Comparison of ENCODE assay signal across 20 cellular contexts in the genomic region with DNA sequence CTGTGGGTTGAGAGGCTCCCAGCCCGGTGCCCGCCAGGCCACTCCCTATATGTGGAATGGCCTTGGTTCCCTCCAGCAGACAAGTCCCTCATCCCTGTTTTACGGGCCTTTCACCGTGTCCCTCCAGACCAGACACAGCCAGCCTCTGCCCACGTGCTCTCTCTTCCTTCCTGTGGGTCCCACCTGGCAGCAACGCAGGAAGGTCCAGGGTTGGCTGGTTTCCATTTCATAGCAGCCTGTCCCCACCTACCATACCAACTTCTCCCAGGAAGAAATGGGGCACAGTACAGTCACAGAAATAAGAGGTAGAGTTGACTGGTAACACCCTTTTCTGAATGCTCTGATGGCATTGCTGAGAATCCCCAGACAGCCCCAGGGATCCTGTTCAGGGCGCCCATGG. TPM values are rescaled to one million over a fixed set of nuclear protein-coding genes. Genes with fewer than 3 reads are reported as not detected.
A peak's percentile ranks its signal among the peaks of the same experiment; 100 is the strongest.
DNase-seq lines count a peak whose midpoint lies in the region; ATAC-seq and TF ChIP-seq lines count a peak whose summit lies in the region.
"Had no signal": no experiment of that assay in that cellular context is flagged by ENCODE, and none has a peak within 500 bp of the region (broad histone marks: within the 10 kb centered on the region; RNA-seq: fewer than 3 reads in every experiment).

No MANE protein-coding gene starts in this region.

- no peaks in the 10 kb centered on the region for H3K9me3 Mint-ChIP-seq in stimulated activated naive B cell treated with anti-CD40 and anti-IgM and Interleukin-4, amounts not matched to agents 10 μg/mL and 1 μg/mL and 100 μg/mL, for 72 hours
- H3K9me3 Mint-ChIP-seq: activated naive CD8-positive, alpha-beta T cell treated with anti-CD3 and anti-CD28 coated beads for 36 hours; brain had no signal

- H3K36me3 ChIP-seq in cardiac muscle cell (peaks cover 49% of the 10 kb centered on the region), left lung (peaks cover 0 to 89% of the 10 kb centered on the region in 2 donors), ascending aorta (peaks cover 69 to 87% of the 10 kb centered on the region in 2 donors)

- H3K4me1 Mint-ChIP-seq in T-helper 17 cell = peaks cover 54% of the 10 kb centered on the region
- H3K4me1 Mint-ChIP-seq in stimulated activated naive B cell treated with anti-CD40 and anti-IgM and Interleukin-4, amounts not matched to agents 10 μg/mL and 1 μg/mL and 100 μg/mL, for 72 hours = peaks cover 20 to 31% of the 10 kb centered on the region in 2 donors
- H3K4me1 Mint-ChIP-seq: brain had no signal

- intact Hi-C loops in left cardiac atrium (cut with DNase I) = no loop called here
- intact Hi-C loops in left lung (cut with DNase I) = no loop called here
- intact Hi-C loops in ascending aorta (cut with DNase I) = no loop called here

- H3K4me3 ChIP-seq in cardiac muscle cell (no peak overlapping the region), left lung (no peak overlapping the region), ascending aorta (no peak overlapping the region)
- H3K4me3 ChIP-seq: right lobe of liver, suprapubic skin had no signal

- ATAC-seq in left cardiac atrium (no peak), T-helper 17 cell (no peak), left lung (no peak), HG03097 (IDR thresholded peaks at IDR 0.05; ENCODE audit: low FRiP score, unreplicated experiment) (no peak)
- ATAC-seq in stimulated activated naive B cell treated with anti-CD40 and anti-IgM and Interleukin-4, amounts not matched to agents 10 μg/mL and 1 μg/mL and 100 μg/mL, for 72 hours (replicated peaks) = no peak
- ATAC-seq: PC-3, right lobe of liver had no signal

- H3K27me3 ChIP-seq in cardiac muscle cell (no peaks in the 10 kb centered on the region), left lung (no peaks in the 10 kb centered on the region), ascending aorta (no peaks in the 10 kb centered on the region)
- H3K27me3 ChIP-seq: right lobe of liver, suprapubic skin had no signal

- H3K27ac ChIP-seq in cardiac muscle cell (peak overlapping the region; percentile 70), left lung (peak overlapping the region; percentile 19 to 48), ascending aorta (no peak overlapping the region)
- H3K27ac ChIP-seq: right lobe of liver, suprapubic skin, VCaP had no signal

- no peak for TF ChIP-seq CTCF in cardiac muscle cell (IDR thresholded peaks at IDR 0.05; ENCODE audit: low read depth, low read length)
- no peak for TF ChIP-seq CTCF in left lung (IDR thresholded peaks at IDR 0.05)
- TF ChIP-seq CTCF in ascending aorta (IDR thresholded peaks at IDR 0.05) = no peak

- H3K4me1 ChIP-seq in cardiac muscle cell (ENCODE audit: low read depth) (peaks cover 25% of the 10 kb centered on the region), left lung (peaks cover 7 to 37% of the 10 kb centered on the region in 2 donors), ascending aorta (no peaks in the 10 kb centered on the region)
- H3K4me1 ChIP-seq: right lobe of liver had no signal

- peak overlapping the region; percentile 91 for H3K27ac Mint-ChIP-seq in T-helper 17 cell
- peak overlapping the region; percentile 7 for H3K27ac Mint-ChIP-seq in stimulated activated naive B cell treated with anti-CD40 and anti-IgM and Interleukin-4, amounts not matched to agents 10 μg/mL and 1 μg/mL and 100 μg/mL, for 72 hours
- H3K27ac Mint-ChIP-seq: activated naive CD8-positive, alpha-beta T cell treated with anti-CD3 and anti-CD28 coated beads for 36 hours had no signal

- H3K36me3 Mint-ChIP-seq in T-helper 17 cell (ENCODE audit: low read depth) = peaks cover 6% of the 10 kb centered on the region
- H3K36me3 Mint-ChIP-seq in stimulated activated naive B cell treated with anti-CD40 and anti-IgM and Interleukin-4, amounts not matched to agents 10 μg/mL and 1 μg/mL and 100 μg/mL, for 72 hours = peaks cover 61 to 62% of the 10 kb centered on the region in 2 donors

- H3K4me3 Mint-ChIP-seq in T-helper 17 cell = peak overlapping the region; percentile 82
- no peak overlapping the region for H3K4me3 Mint-ChIP-seq in stimulated activated naive B cell treated with anti-CD40 and anti-IgM and Interleukin-4, amounts not matched to agents 10 μg/mL and 1 μg/mL and 100 μg/mL, for 72 hours
- H3K4me3 Mint-ChIP-seq: activated naive CD8-positive, alpha-beta T cell treated with anti-CD3 and anti-CD28 coated beads for 36 hours; brain had no signal

- no peaks in the 10 kb centered on the region for H3K27me3 Mint-ChIP-seq in T-helper 17 cell
- H3K27me3 Mint-ChIP-seq in stimulated activated naive B cell treated with anti-CD40 and anti-IgM and Interleukin-4, amounts not matched to agents 10 μg/mL and 1 μg/mL and 100 μg/mL, for 72 hours = no peaks in the 10 kb centered on the region
- H3K27me3 Mint-ChIP-seq: activated naive CD8-positive, alpha-beta T cell treated with anti-CD3 and anti-CD28 coated beads for 36 hours; brain had no signal

- DNase-seq in cardiac muscle cell (ENCODE audit: low read depth in 1 of 2, low spot score in 1 of 2) (no peak), left cardiac atrium (no peak), T-helper 17 cell (no peak), left lung (peak in 1 of 2 donors; percentile 47), ascending aorta (ENCODE audit: low spot score in 2 of 2) (no peak), putamen (ENCODE audit: low spot score) (no peak)
- no peak for DNase-seq in stimulated activated naive B cell treated with anti-CD40 and anti-IgM and Interleukin-4, amounts not matched to agents 10 μg/mL and 1 μg/mL and 100 μg/mL, for 72 hours
- DNase-seq: activated naive CD8-positive, alpha-beta T cell treated with anti-CD3 and anti-CD28 coated beads for 36 hours; GF-D8; mesendoderm; NCI-H1436 treated with DMSO at 0.1 percent for 48 hours; NCI-H2171 treated with DMSO at 0.1 percent for 48 hours; NCI-H774; PC-3; stimulated activated CD4-positive, alpha-beta T cell treated with anti-CD3 and anti-CD28 coated beads, Interleukin-1b, Interleukin-23, amount 100 ng/mL, for 48 hours had no signal

- H3K9me3 ChIP-seq in cardiac muscle cell (ENCODE audit: low read depth) (no peaks in the 10 kb centered on the region), T-helper 17 cell (ENCODE audit: control insufficient read depth, low read length, poor library complexity, severe bottlenecking) (no peaks in the 10 kb centered on the region), left lung (no peaks in the 10 kb centered on the region), ascending aorta (no peaks in the 10 kb centered on the region)
- H3K9me3 ChIP-seq: right lobe of liver, suprapubic skin had no signal

RNA-seq across cellular contexts. Expression of a gene that starts 34.9 kb away (rescaled TPM):
- total RNA-seq in cardiac muscle cell (0.42 and 1.1 TPM in 2 replicates), left cardiac atrium (1 to 10 TPM; 5.6 to 5.8 TPM), T-helper 17 cell (10 to 100 TPM; 13.2 to 15.3 TPM), left lung (1 to 10 TPM; 3.4 to 5.6 TPM), ascending aorta (0.32 TPM)
- 0.47 and 0.51 TPM in 2 replicates for polyA plus RNA-seq in cardiac muscle cell

Comparison
In these comparisons a context has a peak if more than half of its experiments do, and no peak if none do; other contexts are left out.
1. H3K27ac ChIP-seq: peak in cardiac muscle cell (single experiment) and left lung (2 of 2); none in ascending aorta (0 of 2).